In the genomic region with DNA sequence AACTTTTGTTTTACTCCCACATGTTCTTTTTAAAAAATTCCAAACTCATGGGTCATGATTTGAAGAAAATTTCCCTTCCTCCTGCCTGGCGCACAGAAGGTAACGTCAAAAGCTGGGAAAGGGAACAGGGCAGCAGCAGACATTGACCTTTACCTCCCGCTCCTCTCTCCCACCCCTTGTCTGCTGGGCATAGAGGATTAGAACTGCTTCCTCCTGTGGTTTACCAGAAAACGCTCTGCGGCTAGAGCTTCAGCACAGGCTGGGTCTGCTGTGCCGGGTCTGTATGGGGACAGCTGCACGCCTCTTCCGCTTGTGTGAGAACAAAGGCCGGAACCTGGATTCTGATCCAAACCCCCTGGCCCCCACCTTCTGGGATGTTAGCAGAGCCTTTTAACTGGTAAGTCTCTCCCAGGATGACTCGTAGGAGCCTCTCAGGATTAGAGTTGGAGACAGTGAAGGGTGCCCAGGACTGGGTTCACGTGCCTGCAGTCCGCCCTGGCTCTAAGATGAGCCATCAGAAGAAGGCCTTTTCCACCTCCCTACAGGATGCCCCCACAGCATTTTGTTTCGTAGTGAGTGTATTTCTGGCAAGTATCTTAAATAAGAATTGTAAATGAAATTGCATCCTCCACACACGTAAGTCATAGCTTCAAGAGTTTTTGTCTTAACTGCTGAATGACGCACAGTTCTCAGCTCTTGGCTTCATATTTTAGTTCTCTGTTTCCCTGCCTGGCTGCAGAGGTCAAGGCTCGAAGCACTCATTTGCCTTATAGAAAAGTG, we compare ENCODE assay signal across 1 cellular context.
TF ChIP-seq lines count a peak whose summit lies in the region.

No MANE protein-coding gene starts in this region.

TF ChIP-seq in IMR-90, 13 proteins besides CTCF, POLR2A, EP300 and RAD21:
- no peak for TF ChIP-seq USF2 (IDR thresholded peaks at IDR 0.05; ENCODE audit: low read depth, low read length)
- TF ChIP-seq CHD1 (IDR thresholded peaks at IDR 0.05; ENCODE audit: low read depth, low read length) = no peak
- TF ChIP-seq CEBPB (IDR thresholded peaks at IDR 0.05; ENCODE audit: low read depth, low read length) = no peak
- TF ChIP-seq SMC3 (IDR thresholded peaks at IDR 0.05; ENCODE audit: low read depth, low read length) = no peak
- no peak for TF ChIP-seq MAFK (IDR thresholded peaks at IDR 0.05; ENCODE audit: low read depth, low read length)
- TF ChIP-seq FOS (IDR thresholded peaks at IDR 0.05; ENCODE audit: low read depth, low read length) = no peak
- no peak for TF ChIP-seq RCOR1 (IDR thresholded peaks at IDR 0.05; ENCODE audit: insufficient replicate concordance, low read length)
- TF ChIP-seq MXI1 (IDR thresholded peaks at IDR 0.05; ENCODE audit: borderline replicate concordance, low read depth, low read length) = no peak
- TF ChIP-seq BHLHE40 (IDR thresholded peaks at IDR 0.05; ENCODE audit: low read depth, low read length) = no peak
- TF ChIP-seq, protein P1, sequence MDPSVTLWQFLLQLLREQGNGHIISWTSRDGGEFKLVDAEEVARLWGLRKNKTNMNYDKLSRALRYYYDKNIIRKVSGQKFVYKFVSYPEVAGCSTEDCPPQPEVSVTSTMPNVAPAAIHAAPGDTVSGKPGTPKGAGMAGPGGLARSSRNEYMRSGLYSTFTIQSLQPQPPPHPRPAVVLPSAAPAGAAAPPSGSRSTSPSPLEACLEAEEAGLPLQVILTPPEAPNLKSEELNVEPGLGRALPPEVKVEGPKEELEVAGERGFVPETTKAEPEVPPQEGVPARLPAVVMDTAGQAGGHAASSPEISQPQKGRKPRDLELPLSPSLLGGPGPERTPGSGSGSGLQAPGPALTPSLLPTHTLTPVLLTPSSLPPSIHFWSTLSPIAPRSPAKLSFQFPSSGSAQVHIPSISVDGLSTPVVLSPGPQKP (IDR thresholded peaks at IDR 0.05; ENCODE audit: borderline replicate concordance, low read depth, low read length) = no peak
- TF ChIP-seq RFX5 (IDR thresholded peaks at IDR 0.05; ENCODE audit: low read depth, low read length) = no peak
- TF ChIP-seq NFE2L2 (IDR thresholded peaks at IDR 0.05; ENCODE audit: low read depth, low read length) = no peak
- TF ChIP-seq MAZ (IDR thresholded peaks at IDR 0.05; ENCODE audit: borderline replicate concordance, low read depth, low read length) = no peak
